Comparison of ENCODE assay signal across 8 cellular contexts in the genomic region with DNA sequence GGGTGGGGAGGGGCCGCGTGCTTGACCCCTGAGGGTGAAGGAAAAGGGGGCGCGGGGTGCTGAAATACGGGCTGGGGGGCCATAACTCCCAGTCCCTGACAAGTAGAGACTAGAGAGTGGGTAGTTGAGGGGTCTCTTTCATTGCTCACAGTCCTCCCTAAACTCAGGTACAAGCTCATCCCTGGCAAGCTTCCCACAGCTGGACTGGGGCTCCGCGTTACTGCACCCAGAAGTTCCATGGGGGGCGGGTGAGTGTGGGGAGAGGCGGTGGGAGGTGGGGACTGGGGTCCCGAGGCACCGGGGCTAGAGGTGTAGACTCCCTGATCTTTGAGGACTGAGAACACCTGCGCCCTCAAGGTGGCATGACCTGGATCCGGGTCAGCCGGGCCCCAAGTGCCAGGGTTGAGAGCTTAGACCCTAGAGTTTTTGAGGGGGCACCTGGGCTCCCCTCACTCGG. TPM values are rescaled to one million over a fixed set of nuclear protein-coding genes. Genes with fewer than 3 reads are reported as not detected.
DNase-seq lines count a peak whose midpoint lies in the region; ATAC-seq and TF ChIP-seq lines count a peak whose summit lies in the region.

No MANE protein-coding gene starts in this region.

- H3K4me3 ChIP-seq in astrocyte of the spinal cord (ENCODE audit: low read depth, low read length) (peak overlapping the region; percentile 53), lower leg skin (ENCODE audit: low read depth, poor library complexity, severe bottlenecking) (peak overlapping the region; percentile 31), tibial nerve (peak overlapping the region; percentile 33 to 68 (median 68))

- peaks cover 0 to 7% (median 1%) of the 10 kb centered on the region in 3 donors for H3K36me3 ChIP-seq in tibial nerve

- ATAC-seq in esophagus mucosa = no peak

- H3K4me1 ChIP-seq in tibial nerve = peaks cover 0 to 51% (median 11%) of the 10 kb centered on the region in 4 donors

- no peak for TF ChIP-seq EP300 in tibial nerve (IDR thresholded peaks at IDR 0.05)

- WGBS in lower leg skin, 2 donors = 45 to 50% methylated on average over 9 to 11 of the region's 15 CpGs
- 38 to 39% methylated on average over 10 to 14 of the region's 15 CpGs for WGBS in tibial nerve, 2 donors

- in situ Hi-C loops in astrocyte of the spinal cord (cut with HindIII; ENCODE audit: low sequenced_read_pairs) = no loop called here

- intact Hi-C loops in lower leg skin (cut with DNase I; ENCODE audit: low total_unique reads) = no loop called here

- DNase-seq in activated CD8-positive, alpha-beta memory T cell treated with anti-CD3 and anti-CD28 coated beads, Interleukin-2, amount 50 U/mL, for 48 hours = peak; percentile 66
- DNase-seq in activated CD8-positive, alpha-beta memory T cell treated with anti-CD3 and anti-CD28 coated beads for 24 hours = no peak
- no peak for DNase-seq in astrocyte of the spinal cord (ENCODE audit: low read depth, low spot score)
- DNase-seq in lower leg skin (ENCODE audit: low spot score in 2 of 2) = no peak
- no peak for DNase-seq in tibial nerve (ENCODE audit: low spot score in 2 of 2)
- DNase-seq in activated CD4-positive, CD25-positive, alpha-beta regulatory T cell treated with anti-CD3 and anti-CD28 coated beads, Interleukin-2, amount 50 U/mL, for 72 hours = no peak
- no peak for DNase-seq in RPMI8226

- TF ChIP-seq POLR2A in lower leg skin (IDR thresholded peaks at IDR 0.05) = no peak
- TF ChIP-seq POLR2A in tibial nerve (IDR thresholded peaks at IDR 0.05) = no peak

- H3K27ac ChIP-seq in tibial nerve = peak overlapping the region in 3 of 4 donors; percentile 75 to 82 (median 81)

- TF ChIP-seq CTCF in astrocyte of the spinal cord (IDR thresholded peaks at IDR 0.05; ENCODE audit: low read depth, low read length) = no peak
- no peak for TF ChIP-seq CTCF in lower leg skin (IDR thresholded peaks at IDR 0.05)
- TF ChIP-seq CTCF in tibial nerve (IDR thresholded peaks at IDR 0.05) = no peak

- H3K27me3 ChIP-seq in tibial nerve = no peaks in the 10 kb centered on the region

- H3K9me3 ChIP-seq in tibial nerve = no peaks in the 10 kb centered on the region

RNA-seq across cellular contexts. Expression of gene ETV2, which starts 1.3 kb away (rescaled TPM):
- total RNA-seq in lower leg skin (1 to 10 TPM in 3 of 4 donors, not detected in 1; 1.2 to 1.8 (median 1.6) TPM), tibial nerve (1 to 10 TPM in 1 of 4 donors, under 1 TPM in 1, not detected in 2; 0.84 to 2.2 TPM), esophagus mucosa (2.2 TPM)

RNA-seq across cellular contexts. Expression of gene COX6B1, which starts 5.3 kb away (rescaled TPM):
- total RNA-seq in lower leg skin = 100 to 1,000 TPM; 266 to 629 (median 309) TPM
- total RNA-seq in tibial nerve = 100 to 1,000 TPM; 293 to 338 (median 316) TPM
- 553 TPM for total RNA-seq in esophagus mucosa

RNA-seq across cellular contexts. Expression of gene RBM42, which starts 14.0 kb away (rescaled TPM):
- total RNA-seq in lower leg skin (10 to 100 TPM; 64.1 to 82.4 (median 75.5) TPM), tibial nerve (10 to 100 TPM; 77.4 to 88.3 (median 80.0) TPM), esophagus mucosa (52.7 TPM)

RNA-seq across cellular contexts. Expression of gene UPK1A, which starts 23.5 kb away (rescaled TPM):
- 10 to 100 TPM in 2 of 4 donors, 1 to 10 TPM in 2; 5.1 to 45.2 (median 16.5) TPM for total RNA-seq in lower leg skin
- total RNA-seq in tibial nerve = not detected
- 3.8 TPM for total RNA-seq in esophagus mucosa

RNA-seq across cellular contexts. Expression of gene HAUS5, which starts 30.3 kb away (rescaled TPM):
- 10 to 100 TPM in 3 of 4 donors, 1 to 10 TPM in 1; 8.9 to 15.7 (median 12.2) TPM for total RNA-seq in lower leg skin
- total RNA-seq in tibial nerve = 10 to 100 TPM in 3 of 4 donors, 1 to 10 TPM in 1; 9.8 to 17.1 (median 11.0) TPM
- total RNA-seq in esophagus mucosa = 15.4 TPM
